Comparison of ENCODE assay signal across 8 cellular contexts in genomic region chr20:4949833-4950178, GRCh38. TPM values are rescaled to one million over a fixed set of nuclear protein-coding genes. Genes with fewer than 3 reads are reported as not detected.
DNase-seq lines count a peak whose midpoint lies in the region; TF ChIP-seq lines count a peak whose summit lies in the region.

No MANE protein-coding gene starts in this region.

- no peak for TF ChIP-seq POLR2A in Peyer's patch (IDR thresholded peaks at IDR 0.05)

- H3K9me3 ChIP-seq in HEK293 (ENCODE audit: control insufficient read depth, insufficient read depth, low read depth, low read length) (no peaks in the 10 kb centered on the region), Peyer's patch (no peaks in the 10 kb centered on the region), liver (ENCODE audit: control insufficient read depth in 4 of 4, low read length in 3 of 4) (no peaks in the 10 kb centered on the region)

- H3K27ac ChIP-seq in HEK293 (ENCODE audit: extremely low read depth, low read depth, low read length) (no peak overlapping the region), Peyer's patch (peak overlapping the region in 2 of 4 donors; percentile 5 to 27), liver (ENCODE audit: low read depth in 1 of 2, low read length in 2 of 2) (peak overlapping the region; percentile 83)

- H3K27me3 ChIP-seq in Peyer's patch (no peaks in the 10 kb centered on the region), liver (ENCODE audit: control insufficient read depth in 4 of 4, insufficient read depth in 4 of 4, low read length in 3 of 4) (no peaks in the 10 kb centered on the region)

- peak; percentile 77 to 84 for TF ChIP-seq RAD21 in liver (IDR thresholded peaks at IDR 0.05)

- WGBS in liver = 29% methylated on average over 6 of the region's 6 CpGs

- POLR2A ChIA-PET in HEK293 (lab: Yijun Ruan, JAX) = interaction anchor here (0.6 to 0.8 kb wide), 2 partner anchors 47 to 51 kb away, joined by 3 to 8 read pairs; no protein-coding TSS in a partner anchor

- DNase-seq in SIG-M5 treated with dmso at 0.1 percent for 504 hours (lab: John Stamatoyannopoulos, UW; ENCODE audit: unreplicated experiment) (peak; percentile 62), SIG-M5 (lab: John Stamatoyannopoulos, UW) (no peak), Peyer's patch (no peak), cerebellum (ENCODE audit: low spot score) (peak; percentile 75), OCI-M2 (lab: John Stamatoyannopoulos, UW; ENCODE audit: unreplicated experiment) (no peak), middle frontal gyrus (ENCODE audit: extremely low spot score, low spot score) (no peak)

- peak overlapping the region; percentile 7 to 81 for H3K9ac ChIP-seq in liver (ENCODE audit: low read depth in 1 of 2, low read length in 2 of 2)

- TF ChIP-seq CTCF in HEK293 (tag by site-specific recombination; IDR thresholded peaks at IDR 0.05) (0 out of 2 replicates have a peak, but pooled peaks have one; percentile 25), Peyer's patch (IDR thresholded peaks at IDR 0.05) (peak; percentile 19 to 71 (median 54)), liver (IDR thresholded peaks at IDR 0.05; ENCODE audit: low read depth, low read length, missing input control) (peak; percentile 65)

- H3K36me3 ChIP-seq in HEK293 (ENCODE audit: control insufficient read depth in 2 of 2, insufficient read depth in 1 of 2, low read length in 2 of 2) (peaks cover 0 to 11% of the 10 kb centered on the region in 2 experiments; a peak in 2 of 3 replicates), Peyer's patch (no peaks in the 10 kb centered on the region), liver (ENCODE audit: control insufficient read depth in 4 of 4, insufficient read depth in 3 of 4, low read depth in 1 of 4, low read length in 3 of 4) (peaks cover 1 to 14% (median 3%) of the 10 kb centered on the region in 4 donors)

- H3K4me1 ChIP-seq in HEK293 (ENCODE audit: control insufficient read depth, insufficient read depth, low read length) = no peaks in the 10 kb centered on the region
- H3K4me1 ChIP-seq in Peyer's patch = no peaks in the 10 kb centered on the region
- H3K4me1 ChIP-seq in liver (ENCODE audit: control insufficient read depth in 4 of 4, insufficient read depth in 4 of 4, low read length in 3 of 4) = peaks cover 3 to 29% (median 18%) of the 10 kb centered on the region in 4 donors

- CTCF ChIA-PET in HEK293 (lab: Yijun Ruan, JAX) = interaction anchor here (0.6 to 1.3 kb wide), 9 partner anchors 43 to 213 kb away, joined by 3 to 5 read pairs (median 4); no protein-coding TSS in a partner anchor

- H3K4me3 ChIP-seq in HEK293 (ENCODE audit: low read depth, low read length) = no peak overlapping the region
- H3K4me3 ChIP-seq in Peyer's patch = no peak overlapping the region
- peak overlapping the region in 2 of 3 donors; percentile 6 to 66 for H3K4me3 ChIP-seq in liver (ENCODE audit: low read depth in 1 of 3, low read length in 3 of 3)

TF ChIP-seq in HEK293, 187 proteins besides CTCF, POLR2A, EP300 and RAD21:
- TF ChIP-seq, protein P1, sequence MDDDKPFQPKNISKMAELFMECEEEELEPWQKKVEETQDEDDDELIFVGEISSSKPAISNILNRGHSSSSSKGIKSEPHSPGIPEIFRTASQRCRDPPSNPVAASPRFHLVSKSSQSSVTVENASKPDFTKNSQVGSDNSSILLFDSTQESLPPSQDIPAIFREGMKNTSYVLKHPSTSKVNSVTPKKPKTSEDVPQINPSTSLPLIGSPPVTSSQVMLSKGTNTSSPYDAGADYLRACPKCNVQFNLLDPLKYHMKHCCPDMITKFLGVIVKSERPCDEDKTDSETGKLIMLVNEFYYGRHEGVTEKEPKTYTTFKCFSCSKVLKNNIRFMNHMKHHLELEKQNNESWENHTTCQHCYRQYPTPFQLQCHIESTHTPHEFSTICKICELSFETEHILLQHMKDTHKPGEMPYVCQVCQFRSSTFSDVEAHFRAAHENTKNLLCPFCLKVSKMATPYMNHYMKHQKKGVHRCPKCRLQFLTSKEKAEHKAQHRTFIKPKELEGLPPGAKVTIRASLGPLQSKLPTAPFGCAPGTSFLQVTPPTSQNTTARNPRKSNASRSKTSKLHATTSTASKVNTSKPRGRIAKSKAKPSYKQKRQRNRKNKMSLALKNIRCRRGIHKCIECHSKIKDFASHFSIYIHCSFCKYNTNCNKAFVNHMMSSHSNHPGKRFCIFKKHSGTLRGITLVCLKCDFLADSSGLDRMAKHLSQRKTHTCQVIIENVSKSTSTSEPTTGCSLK (tag by site-specific recombination; IDR thresholded peaks at IDR 0.05) = no peak
- TF ChIP-seq ZNF654 (tag by site-specific recombination; IDR thresholded peaks at IDR 0.05; ENCODE audit: low read depth) = peak; percentile 67
- peak; percentile 78 for TF ChIP-seq ZBTB17 (tag by site-specific recombination; IDR thresholded peaks at IDR 0.05)

TF ChIP-seq in liver, 16 proteins besides CTCF, POLR2A, EP300 and RAD21:
- no peak for TF ChIP-seq REST (IDR thresholded peaks at IDR 0.05)
- TF ChIP-seq SP1 (IDR thresholded peaks at IDR 0.05) = no peak
- TF ChIP-seq EGR1 (IDR thresholded peaks at IDR 0.05; ENCODE audit: low read depth in 2 of 2) = no peak
- TF ChIP-seq YY1 (IDR thresholded peaks at IDR 0.05) = peak; percentile 59
TF ChIP-seq in liver: peak in this region for 1.

RNA-seq across cellular contexts. Expression of gene SLC23A2, which starts 51.5 kb away (rescaled TPM):
- total RNA-seq in Peyer's patch (10 to 100 TPM in 3 of 4 donors, 1 to 10 TPM in 1; 4.2 to 18.2 (median 11.0) TPM), cerebellum (47.6 TPM), liver (10 to 100 TPM; 10.6 to 48.4 TPM)
- polyA plus RNA-seq in liver = 10 to 100 TPM in 1 of 2 donors, 1 to 10 TPM in 1; 9.1 to 18.9 TPM

Comparison
In these comparisons a context has a peak if more than half of its experiments do, and no peak if none do; other contexts are left out.
1. DNase-seq: peak in SIG-M5 treated with dmso at 0.1 percent for 504 hours (single experiment) and cerebellum (single experiment); none in SIG-M5 (single experiment), Peyer's patch (0 of 3), OCI-M2 (single experiment) and middle frontal gyrus (single experiment).
2. H3K4me3 ChIP-seq: peak in liver (2 of 3); none in HEK293 (single experiment) and Peyer's patch (0 of 4).
3. Peak in every context shown above with its lines, with median percentiles within 50 percentile points of each other: CTCF ChIP-seq.